ENCODE assay signal across 8 cellular contexts in the genomic region with DNA sequence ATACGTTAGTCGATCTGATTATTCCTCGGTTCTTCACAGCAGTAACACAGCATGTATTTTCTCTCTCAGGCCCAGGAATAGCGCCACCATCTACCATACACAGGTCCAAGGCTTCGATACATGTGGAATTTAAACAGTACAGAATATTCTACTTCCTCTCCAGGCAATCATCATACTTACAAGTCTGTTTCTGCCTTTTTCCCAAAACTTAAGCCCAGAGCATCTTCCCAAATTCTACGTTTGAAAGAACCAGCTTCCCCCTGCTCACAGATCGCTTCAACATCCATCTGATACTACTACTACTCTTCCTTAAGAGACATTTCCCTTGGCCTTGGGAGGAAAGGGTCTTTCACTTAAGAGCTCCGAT. TPM values are rescaled to one million over a fixed set of nuclear protein-coding genes. Genes with fewer than 3 reads are reported as not detected.
A peak's percentile ranks its signal among the peaks of the same experiment; 100 is the strongest.
DNase-seq lines count a peak whose midpoint lies in the region; ATAC-seq and TF ChIP-seq lines count a peak whose summit lies in the region.

No MANE protein-coding gene starts in this region.

- H3K79me2 ChIP-seq in PC-3 (ENCODE audit: low read length), result peaks cover 13% of the 10 kb centered on the region

- peak overlapping the region; percentile 61 for H3K4me3 ChIP-seq in Caco-2 (ENCODE audit: low read depth, low read length)
- H3K4me3 ChIP-seq in PC-3 (ENCODE audit: low read length), result peak overlapping the region; percentile 87
- H3K4me3 ChIP-seq in lower leg skin (ENCODE audit: low read depth, poor library complexity, severe bottlenecking), result peak overlapping the region; percentile 80
- H3K4me3 ChIP-seq in thyroid gland (replicated peaks in 1 of 3), result peak overlapping the region; percentile 31 to 87 (median 57)

- H3K27ac ChIP-seq in PC-3 (ENCODE audit: low read length), result peak overlapping the region; percentile 10; the same call in 1 of the 2 replicates
- H3K27ac ChIP-seq in cingulate gyrus (ENCODE audit: low read depth, low read length), result peak overlapping the region; percentile 33
- H3K27ac ChIP-seq in thyroid gland, result peak overlapping the region; percentile 71 to 93 (median 90)

- POLR2A ChIA-PET in Caco-2 (lab: Charles Lee) (interaction anchor here (0.5 to 1.3 kb wide), 8 partner anchors 13 to 266 kb away, joined by 3 to 10 read pairs (median 4); no protein-coding TSS in a partner anchor), PC-3 (lab: Charles Lee; ENCODE audit: unreplicated experiment) (interaction anchor here (0.6 to 1.0 kb wide), 3 partner anchors 90 to 475 kb away, joined by 3 to 6 read pairs (median 3); no protein-coding TSS in a partner anchor)

- no peaks in the 10 kb centered on the region for H3K9me3 ChIP-seq in Caco-2
- no peaks in the 10 kb centered on the region for H3K9me3 ChIP-seq in PC-3 (ENCODE audit: low read length)
- no peaks in the 10 kb centered on the region for H3K9me3 ChIP-seq in thyroid gland

- H3K4me3 Mint-ChIP-seq in Caco-2 (ENCODE audit: unreplicated experiment), result peak overlapping the region; percentile 92

- peak; percentile 23 for ATAC-seq in PC-3
- ATAC-seq in HG03460 (IDR thresholded peaks at IDR 0.05; ENCODE audit: unreplicated experiment), result no peak

- H3K4me1 ChIP-seq in Caco-2 (peaks cover 7% of the 10 kb centered on the region; the same call in 1 of the 2 replicates), PC-3 (ENCODE audit: insufficient read depth, low read length) (peaks cover 20% of the 10 kb centered on the region), thyroid gland (peaks cover 8 to 10% of the 10 kb centered on the region in 2 donors)

- no peak for TF ChIP-seq POLR2A in lower leg skin (IDR thresholded peaks at IDR 0.05)
- TF ChIP-seq POLR2A in thyroid gland (IDR thresholded peaks at IDR 0.05), result no peak

- peak overlapping the region; percentile 95 for H2AFZ ChIP-seq in PC-3 (ENCODE audit: low read length)

- peak overlapping the region; percentile 75 for H3K9ac ChIP-seq in PC-3 (ENCODE audit: low read length)

- TF ChIP-seq CTCF in Caco-2 (IDR thresholded peaks at IDR 0.05; ENCODE audit: insufficient read depth in 1 of 2, low read depth in 1 of 2, low read length in 1 of 2, severe bottlenecking in 1 of 2, unreplicated experiment in 1 of 2) (peak in 1 of 2 experiments; percentile 45), PC-3 (conservative IDR thresholded peaks at IDR 0.05; ENCODE audit: low read depth, low read length) (peak; percentile 68), lower leg skin (IDR thresholded peaks at IDR 0.05) (no peak), thyroid gland (IDR thresholded peaks at IDR 0.05) (no peak)

- no peaks in the 10 kb centered on the region for H3K9me2 ChIP-seq in PC-3 (replicated peaks; ENCODE audit: low read length)

- H3K27ac Mint-ChIP-seq in Caco-2 (ENCODE audit: unreplicated experiment), result peak overlapping the region; percentile 83

- no peaks in the 10 kb centered on the region for H3K27me3 Mint-ChIP-seq in Caco-2 (ENCODE audit: insufficient read depth, unreplicated experiment)

- DNase-seq in Caco-2, result peak in 1 of 2 experiments; percentile 18
- peak; percentile 51 for DNase-seq in HT-29 (ENCODE audit: low spot score)
- DNase-seq in PC-3, result peak; percentile 48
- no peak for DNase-seq in lower leg skin (ENCODE audit: low spot score in 2 of 2)
- peak; percentile 6 to 9 for DNase-seq in thyroid gland
- DNase-seq in NCI-H1930 (lab: John Stamatoyannopoulos, UW), result no peak

- H3K4me2 ChIP-seq in PC-3 (ENCODE audit: low read length), result peak overlapping the region; percentile 97

- H3K9me3 Mint-ChIP-seq in Caco-2 (ENCODE audit: unreplicated experiment), result no peaks in the 10 kb centered on the region

- H3K36me3 Mint-ChIP-seq in Caco-2 (ENCODE audit: insufficient read depth, unreplicated experiment), result peaks cover 15% of the 10 kb centered on the region

- H3K4me1 Mint-ChIP-seq in Caco-2 (ENCODE audit: low read depth, unreplicated experiment), result peaks cover 16% of the 10 kb centered on the region

- no peaks in the 10 kb centered on the region for H3K27me3 ChIP-seq in Caco-2 (replicated peaks; ENCODE audit: control insufficient read depth, insufficient read depth, low read length)
- no peaks in the 10 kb centered on the region for H3K27me3 ChIP-seq in PC-3 (ENCODE audit: low read length)
- no peaks in the 10 kb centered on the region for H3K27me3 ChIP-seq in thyroid gland

- BruUV-seq in Caco-2 (replicated peaks; lab: Mats Ljungman, UMichigan), result no TSS peak
- no TSS peak for BruUV-seq in PC-3 (replicated peaks; lab: Mats Ljungman, UMichigan)

- CTCF ChIA-PET in Caco-2 (lab: Charles Lee), result interaction anchor here (0.5 to 0.7 kb wide), 3 partner anchors 150 to 629 kb away, joined by 3 read pairs; no protein-coding TSS in a partner anchor
- CTCF ChIA-PET in PC-3 (lab: Charles Lee), result interaction anchor here (0.5 to 1.0 kb wide), 7 partner anchors 24 to 1796 kb away, joined by 3 to 12 read pairs (median 3); no protein-coding TSS in a partner anchor

- H3K36me3 ChIP-seq in Caco-2 (ENCODE audit: control insufficient read depth, insufficient read depth, low read length), result no peaks in the 10 kb centered on the region
- H3K36me3 ChIP-seq in PC-3 (ENCODE audit: low read depth, low read length), result no peaks in the 10 kb centered on the region
- no peaks in the 10 kb centered on the region for H3K36me3 ChIP-seq in thyroid gland

- 1% methylated on average over 8 of the region's 8 CpGs for WGBS in lower leg skin, 2 donors
- WGBS in thyroid gland, 2 donors, result 1 to 2% methylated on average over 8 of the region's 8 CpGs

- no peaks in the 10 kb centered on the region for H3F3A ChIP-seq in PC-3 (ENCODE audit: low read length, unreplicated experiment)

- intact Hi-C loops in Caco-2 (cut with micrococcal nuclease; ENCODE audit: unreplicated experiment), result loop anchor here (10.0 kb wide), 2 partner anchors 113 to 143 kb away; a partner anchor contains a TSS
- intact Hi-C loops in PC-3 (cut with micrococcal nuclease), result loop anchor here (1.0 to 10.0 kb wide), 8 partner anchors 71 to 753 kb away; a partner anchor contains a TSS
- intact Hi-C loops in lower leg skin (cut with DNase I; ENCODE audit: low total_unique reads), result no loop called here
- intact Hi-C loops in thyroid gland (cut with DNase I), result loop anchor here (5.0 kb wide), 1 partner anchor 151 kb away; no protein-coding TSS in a partner anchor

- H4K20me1 ChIP-seq in PC-3 (ENCODE audit: low read length), result no peaks in the 10 kb centered on the region

RNA-seq across cellular contexts. Expression of a gene that starts 0.6 kb away (rescaled TPM):
- total RNA-seq in Caco-2 (2022), result 6.6 and 10.2 TPM in 2 replicates
- 1.0 and 1.2 TPM in 2 replicates for total RNA-seq in HT-29 (2014; rRNA removed; shearing (Covaris generic))
- total RNA-seq in PC-3 (2014; rRNA removed), result 3.9 and 4.0 TPM in 2 replicates
- total RNA-seq in lower leg skin, result 1 to 10 TPM; 7.1 to 8.2 (median 8.1) TPM
- 10 to 100 TPM in 1 of 4 donors, 1 to 10 TPM in 3; 3.7 to 14.1 (median 7.4) TPM for total RNA-seq in thyroid gland

RNA-seq across cellular contexts. Expression of a gene that starts 1.0 kb away (rescaled TPM):
- total RNA-seq in Caco-2 (2022) (1.9 and 2.9 TPM in 2 replicates), PC-3 (2014; rRNA removed) (0.63 and 0.91 TPM in 2 replicates), lower leg skin (under 1 TPM; 0.08 to 0.96 (median 0.19) TPM), thyroid gland (1 to 10 TPM in 2 of 4 donors, under 1 TPM in 2; 0.20 to 1.4 (median 1.1) TPM)
- 0.48 and 0.65 TPM in 2 replicates for total RNA-seq in HT-29 (2014; rRNA removed; shearing (Covaris generic))

Comparison
In these comparisons a context has a peak if more than half of its experiments do, and no peak if none do; other contexts are left out.
1. DNase-seq: peak in HT-29 (single experiment), PC-3 (single experiment) and thyroid gland (2 of 2); none in lower leg skin (0 of 2) and NCI-H1930 (0 of 2).
2. H3K27ac ChIP-seq: peak in every context shown above with its lines; median percentile 90 in thyroid gland; 33 in cingulate gyrus; 10 in PC-3.
3. Peak in every context shown above with its lines, with median percentiles within 50 percentile points of each other: H3K4me3 ChIP-seq.